12 cellular contexts compared by ENCODE assay signal in genomic region chr12:6945613-6946012, GRCh38. TPM values are rescaled to one million over a fixed set of nuclear protein-coding genes. Genes with fewer than 3 reads are reported as not detected.
DNase-seq lines count a peak whose midpoint lies in the region; ATAC-seq and TF ChIP-seq lines count a peak whose summit lies in the region.
"Had no signal": no experiment of that assay in that cellular context is flagged by ENCODE, and none has a peak within 500 bp of the region (broad histone marks: within the 10 kb centered on the region; RNA-seq: fewer than 3 reads in every experiment).

No MANE protein-coding gene starts in this region.

- TF ChIP-seq CTCF in cardiac muscle cell (IDR thresholded peaks at IDR 0.05; ENCODE audit: low read depth, low read length) (no peak), liver (IDR thresholded peaks at IDR 0.05; ENCODE audit: low read depth, low read length, missing input control) (no peak), gastrocnemius medialis (IDR thresholded peaks at IDR 0.05 in 4 of 5, conservative IDR thresholded peaks at IDR 0.05 in 1 of 5) (no peak)

- TF ChIP-seq RAD21 in liver (IDR thresholded peaks at IDR 0.05): no peak

- no peaks in the 10 kb centered on the region for H3K27me3 ChIP-seq in cardiac muscle cell
- H3K27me3 ChIP-seq in liver (ENCODE audit: control insufficient read depth in 4 of 4, insufficient read depth in 4 of 4, low read length in 3 of 4): no peaks in the 10 kb centered on the region
- no peaks in the 10 kb centered on the region for H3K27me3 ChIP-seq in gastrocnemius medialis

- H3K9me3 Mint-ChIP-seq in activated naive CD4-positive, alpha-beta T cell treated with anti-CD3 and anti-CD28 coated beads, Interleukin-2, amount 50 U/mL, for 72 hours: no peaks in the 10 kb centered on the region

- DNase-seq in cardiac muscle cell (ENCODE audit: low read depth in 1 of 2, low spot score in 1 of 2) (no peak), cardiac septum (ENCODE audit: low spot score) (no peak), NCI-H146 treated with DMSO at 0.1 percent for 48 hours (lab: John Stamatoyannopoulos, UW; ENCODE audit: unreplicated experiment) (no peak), gastrocnemius medialis (no peak)
- peak in 1 of 2 donors; percentile 63 for DNase-seq in activated naive CD4-positive, alpha-beta T cell treated with anti-CD3 and anti-CD28 coated beads, Interleukin-2, amount 50 U/mL, for 72 hours (ENCODE audit: low spot score in 2 of 2)
- DNase-seq: DMS 273 treated with DMSO at 0.1 percent for 48 hours had no signal

- peaks cover 19 to 48% of the 10 kb centered on the region in 2 donors for H3K36me3 Mint-ChIP-seq in activated naive CD4-positive, alpha-beta T cell treated with anti-CD3 and anti-CD28 coated beads, Interleukin-2, amount 50 U/mL, for 72 hours

- H3K4me3 ChIP-seq in cardiac muscle cell: no peak overlapping the region
- H3K4me3 ChIP-seq in liver (ENCODE audit: low read depth in 1 of 3, low read length in 3 of 3): peak overlapping the region in 2 of 3 donors; percentile 30 to 43
- H3K4me3 ChIP-seq in urinary bladder (ENCODE audit: low read depth, low read length): no peak overlapping the region
- no peak overlapping the region for H3K4me3 ChIP-seq in gastrocnemius medialis

- in situ Hi-C loops in gastrocnemius medialis (cut with MboI; ENCODE audit: low sequenced_read_pairs in 4 of 4): loop anchor here in 2 of 4 donors (10.0 to 25.0 kb wide), 2 partner anchors 167 to 169 kb away; partner anchors contain the start of gene C1RL (in 1 of the 2)

- peak overlapping the region; percentile 3 to 49 for H3K9ac ChIP-seq in liver (ENCODE audit: low read depth in 1 of 2, low read length in 2 of 2)

- H3K9me3 ChIP-seq in cardiac muscle cell (ENCODE audit: low read depth) (no peaks in the 10 kb centered on the region), liver (ENCODE audit: control insufficient read depth in 4 of 4, low read length in 3 of 4) (no peaks in the 10 kb centered on the region), gastrocnemius medialis (no peaks in the 10 kb centered on the region)
- H3K9me3 ChIP-seq: psoas muscle had no signal

- no peak for ATAC-seq in activated naive CD4-positive, alpha-beta T cell treated with anti-CD3 and anti-CD28 coated beads, Interleukin-2, amount 50 U/mL, for 72 hours
- ATAC-seq in GM18907 (IDR thresholded peaks at IDR 0.05; ENCODE audit: unreplicated experiment) (no peak), gastrocnemius medialis (no peak)
- ATAC-seq: psoas muscle had no signal

- intact Hi-C loops in cardiac septum (cut with DNase I) (loop anchor here (2.0 kb wide), 1 partner anchor 21 kb away; no protein-coding TSS in a partner anchor), gastrocnemius medialis (cut with DNase I; ENCODE audit: low total_unique reads) (loop anchor here (2.0 kb wide), 1 partner anchor 163 kb away; the partner anchor contains the start of gene C1RL)

- TF ChIP-seq POLR2A in gastrocnemius medialis (IDR thresholded peaks at IDR 0.05): no peak

- no peaks in the 10 kb centered on the region for H3K4me1 ChIP-seq in cardiac muscle cell (ENCODE audit: low read depth)
- peaks cover 10 to 50% (median 34%) of the 10 kb centered on the region in 4 donors for H3K4me1 ChIP-seq in liver (ENCODE audit: control insufficient read depth in 4 of 4, insufficient read depth in 4 of 4, low read length in 3 of 4)
- no peaks in the 10 kb centered on the region for H3K4me1 ChIP-seq in urinary bladder (ENCODE audit: insufficient read depth)
- peaks cover 13 to 30% of the 10 kb centered on the region in 2 donors for H3K4me1 ChIP-seq in gastrocnemius medialis

- H3K36me3 ChIP-seq in cardiac muscle cell (no peaks in the 10 kb centered on the region), liver (ENCODE audit: control insufficient read depth in 4 of 4, insufficient read depth in 3 of 4, low read depth in 1 of 4, low read length in 3 of 4) (no peaks in the 10 kb centered on the region), urinary bladder (ENCODE audit: insufficient read depth) (no peaks in the 10 kb centered on the region), gastrocnemius medialis (peaks cover 0 to 17% of the 10 kb centered on the region in 2 donors)

- peak overlapping the region; percentile 26 for H3K27ac ChIP-seq in cardiac muscle cell
- H3K27ac ChIP-seq in liver (ENCODE audit: low read depth in 1 of 2, low read length in 2 of 2): peak overlapping the region; percentile 86 to 96
- H3K27ac ChIP-seq in urinary bladder (ENCODE audit: low read depth): peak overlapping the region; percentile 65
- H3K27ac ChIP-seq in gastrocnemius medialis: peak overlapping the region in 2 of 4 donors; percentile 42 to 93

- 67% methylated on average over 11 of the region's 11 CpGs for WGBS in liver
- WGBS in urinary bladder: 82% methylated on average over 11 of the region's 11 CpGs

- H3K27ac Mint-ChIP-seq in activated naive CD4-positive, alpha-beta T cell treated with anti-CD3 and anti-CD28 coated beads, Interleukin-2, amount 50 U/mL, for 72 hours: peak overlapping the region; percentile 99 to 100

TF ChIP-seq in liver, 16 proteins besides CTCF, POLR2A, EP300 and RAD21 (continues in another document):
- TF ChIP-seq HNF4A (conservative IDR thresholded peaks at IDR 0.05) (no peak), GABPA (IDR thresholded peaks at IDR 0.05 in 1 of 2, conservative IDR thresholded peaks at IDR 0.05 in 1 of 2) (no peak), FOXA2 (IDR thresholded peaks at IDR 0.05) (no peak), REST (IDR thresholded peaks at IDR 0.05) (no peak)

RNA-seq across cellular contexts. Expression of gene C12orf57, which starts 1.8 kb away (rescaled TPM):
- total RNA-seq in cardiac muscle cell (260 and 307 TPM in 2 replicates), cardiac septum (162 TPM), liver (10 to 100 TPM; 49.2 to 53.8 TPM), urinary bladder (182 TPM), gastrocnemius medialis (100 to 1,000 TPM; 175 to 220 (median 183) TPM)
- polyA plus RNA-seq in cardiac muscle cell (154 and 208 TPM in 2 replicates), liver (100 to 1,000 TPM in 1 of 2 donors, 10 to 100 TPM in 1; 77.7 to 193 TPM), urinary bladder (566 TPM)
- 100 to 1,000 TPM; 229 to 609 TPM for total RNA-seq in activated naive CD4-positive, alpha-beta T cell treated with anti-CD3 and anti-CD28 coated beads, Interleukin-2, amount 50 U/mL, for 72 hours

RNA-seq across cellular contexts. Expression of gene RNU7-1, which starts 2.0 kb away (rescaled TPM):
- total RNA-seq in cardiac muscle cell (not detected in 2 replicates), cardiac septum (not detected), liver (not detected), urinary bladder (not detected), gastrocnemius medialis (not detected)
- polyA plus RNA-seq in cardiac muscle cell (not detected in 2 replicates), liver (not detected), urinary bladder (not detected)
- total RNA-seq in activated naive CD4-positive, alpha-beta T cell treated with anti-CD3 and anti-CD28 coated beads, Interleukin-2, amount 50 U/mL, for 72 hours: not detected
- total RNA-seq: endothelial cell of umbilical vein, LHCN-M2, psoas muscle had no signal
- polyA plus RNA-seq: endothelial cell of umbilical vein, psoas muscle had no signal

RNA-seq across cellular contexts. Expression of gene PTPN6, which starts 5.5 kb away (rescaled TPM):
- total RNA-seq in cardiac muscle cell (17.4 and 19.2 TPM in 2 replicates), cardiac septum (7.0 TPM), liver (10 to 100 TPM; 19.7 to 41.0 TPM), urinary bladder (6.1 TPM), gastrocnemius medialis (1 to 10 TPM in 3 of 4 donors, under 1 TPM in 1; 0.87 to 7.6 (median 5.0) TPM)
- polyA plus RNA-seq in cardiac muscle cell (25.2 and 28.4 TPM in 2 replicates), liver (10 to 100 TPM; 15.2 to 19.4 TPM), urinary bladder (17.2 TPM)
- total RNA-seq in activated naive CD4-positive, alpha-beta T cell treated with anti-CD3 and anti-CD28 coated beads, Interleukin-2, amount 50 U/mL, for 72 hours: 100 to 1,000 TPM; 320 to 609 TPM
- total RNA-seq: LHCN-M2 had no signal

RNA-seq across cellular contexts. Expression of gene ATN1, which starts 17.9 kb away (rescaled TPM):
- total RNA-seq in cardiac muscle cell: 28.1 and 46.4 TPM in 2 replicates
- 22.8 and 37.8 TPM in 2 replicates for polyA plus RNA-seq in cardiac muscle cell
- 76.9 TPM for total RNA-seq in cardiac septum
- 10 to 100 TPM; 29.9 to 73.5 TPM for total RNA-seq in activated naive CD4-positive, alpha-beta T cell treated with anti-CD3 and anti-CD28 coated beads, Interleukin-2, amount 50 U/mL, for 72 hours
- total RNA-seq in liver: 10 to 100 TPM in 1 of 2 donors, 1 to 10 TPM in 1; 3.6 to 10.2 TPM
- 10 to 100 TPM in 1 of 2 donors, 1 to 10 TPM in 1; 5.6 to 12.6 TPM for polyA plus RNA-seq in liver
- total RNA-seq in urinary bladder: 18.2 TPM
- polyA plus RNA-seq in urinary bladder: 151 TPM
- total RNA-seq in gastrocnemius medialis: 10 to 100 TPM; 11.5 to 31.5 (median 26.5) TPM

RNA-seq across cellular contexts. Expression of gene PHB2, which starts 24.9 kb away (rescaled TPM):
- total RNA-seq in cardiac muscle cell (350 and 388 TPM in 2 replicates), cardiac septum (125 TPM), liver (10 to 100 TPM; 82.7 to 99.1 TPM), urinary bladder (94.9 TPM), gastrocnemius medialis (100 to 1,000 TPM; 226 to 304 (median 238) TPM)
- polyA plus RNA-seq in cardiac muscle cell (181 and 228 TPM in 2 replicates), liver (100 to 1,000 TPM; 107 to 133 TPM), urinary bladder (192 TPM)
- total RNA-seq in activated naive CD4-positive, alpha-beta T cell treated with anti-CD3 and anti-CD28 coated beads, Interleukin-2, amount 50 U/mL, for 72 hours: 100 to 1,000 TPM; 387 to 423 TPM

Comparison
In these comparisons a context has a peak if more than half of its experiments do, and no peak if none do; other contexts are left out.
1. H3K4me3 ChIP-seq: peak in liver (2 of 3); none in cardiac muscle cell (single experiment), urinary bladder (single experiment) and gastrocnemius medialis (0 of 4).
2. RNA of gene PTPN6, which starts 5.5 kb away (total RNA-seq): 320 to 609 TPM in activated naive CD4-positive, alpha-beta T cell treated with anti-CD3 and anti-CD28 coated beads, Interleukin-2, amount 50 U/mL, for 72 hours; 19.7 to 41.0 TPM in liver, 17.4 to 19.2 TPM in cardiac muscle cell, 7.0 TPM in cardiac septum (single experiment), 0.87 to 7.6 TPM in gastrocnemius medialis and 6.1 TPM in urinary bladder (single experiment); every median in the first group is over 4 times any median in the second.